ENCODE assay signal across 8 cellular contexts in the genomic region with DNA sequence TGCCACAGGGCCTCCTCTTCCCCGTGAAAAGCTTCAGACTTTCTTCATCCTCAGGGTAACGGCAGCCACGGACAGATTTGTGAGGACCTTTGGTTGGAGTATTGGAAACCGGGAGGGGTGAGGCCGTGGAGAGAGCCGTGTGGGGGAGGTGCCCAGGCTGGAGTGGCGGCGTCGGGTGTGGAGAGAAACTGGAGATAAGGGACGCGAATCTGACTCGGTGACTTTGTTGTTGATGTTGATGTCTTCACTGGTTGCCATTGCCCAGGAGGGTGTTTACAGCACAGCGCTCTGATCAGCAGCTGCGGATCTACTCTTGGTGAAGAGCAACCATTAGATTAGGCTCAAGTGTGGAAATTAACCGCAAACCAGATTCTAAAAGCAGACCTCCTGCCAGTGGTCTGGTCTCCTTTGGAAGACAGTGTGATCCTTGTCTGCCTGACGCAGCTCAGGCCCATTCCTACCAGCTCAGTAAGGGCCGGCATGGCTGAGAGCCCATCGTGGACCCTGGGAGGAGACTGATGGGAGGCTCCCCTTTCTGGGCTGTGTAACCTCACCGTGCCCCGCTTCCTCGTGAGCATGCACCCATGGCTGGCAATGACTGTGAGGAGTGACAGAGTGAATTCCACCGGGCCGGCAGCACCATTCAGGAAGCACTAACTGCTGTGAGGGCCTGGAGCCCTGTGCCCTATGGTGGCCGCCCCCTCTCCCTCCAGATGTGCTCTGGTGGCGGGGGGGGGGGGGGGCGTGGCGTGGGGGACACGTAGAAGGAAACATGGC.
DNase-seq lines count a peak whose midpoint lies in the region; ATAC-seq and TF ChIP-seq lines count a peak whose summit lies in the region.

No MANE protein-coding gene starts in this region.

- H3K27me3 ChIP-seq in duodenal mucosa (ENCODE audit: control insufficient read depth in 1 of 2, insufficient read depth in 2 of 2, low read length in 2 of 2) (no peaks in the 10 kb centered on the region), mucosa of stomach (ENCODE audit: control insufficient read depth, insufficient read depth, low read length) (no peaks in the 10 kb centered on the region), vagina (no peaks in the 10 kb centered on the region)

- H3K4me3 ChIP-seq in duodenal mucosa (ENCODE audit: low read depth in 1 of 2, low read length in 2 of 2) (peak overlapping the region; percentile 40 to 51), mucosa of stomach (ENCODE audit: low read length) (no peak overlapping the region), vagina (peak overlapping the region in 1 of 2 donors; percentile 26)

- peak overlapping the region; percentile 79 for H3K27ac ChIP-seq in duodenal mucosa (ENCODE audit: low read depth, low read length)
- H3K27ac ChIP-seq in vagina, result peak overlapping the region; percentile 96

- H3K4me1 ChIP-seq in duodenal mucosa (ENCODE audit: control insufficient read depth in 1 of 2, insufficient read depth in 2 of 2, low read length in 2 of 2) (peaks cover 38 to 46% of the 10 kb centered on the region in 2 donors), mucosa of stomach (ENCODE audit: control insufficient read depth, insufficient read depth, low read length) (peaks cover 59% of the 10 kb centered on the region), vagina (peaks cover 73% of the 10 kb centered on the region)

- TF ChIP-seq POLR2A in vagina (IDR thresholded peaks at IDR 0.05), result no peak

- ATAC-seq in activated naive CD4-positive, alpha-beta T cell treated with anti-CD3 and anti-CD28 coated beads, Interleukin-2, amount 50 U/mL, for 72 hours, result no peak
- ATAC-seq in HG03039 (IDR thresholded peaks at IDR 0.05; ENCODE audit: unreplicated experiment) (no peak), HG03439 (IDR thresholded peaks at IDR 0.05; ENCODE audit: unreplicated experiment) (no peak)

- peak overlapping the region in 1 of 2 donors; percentile 43 for H3K9ac ChIP-seq in duodenal mucosa (ENCODE audit: low read depth in 1 of 2, low read length in 2 of 2)
- H3K9ac ChIP-seq in mucosa of stomach (ENCODE audit: low read length), result peak overlapping the region; percentile 48

- no peaks in the 10 kb centered on the region for H3K36me3 ChIP-seq in duodenal mucosa (ENCODE audit: control insufficient read depth in 1 of 2, insufficient read depth in 2 of 2, low read length in 2 of 2)
- H3K36me3 ChIP-seq in mucosa of stomach (ENCODE audit: control insufficient read depth, insufficient read depth, low read length), result no peaks in the 10 kb centered on the region
- H3K36me3 ChIP-seq in vagina, result no peaks in the 10 kb centered on the region

- DNase-seq in activated naive CD4-positive, alpha-beta T cell treated with anti-CD3 and anti-CD28 coated beads, Interleukin-2, amount 50 U/mL, for 16 hours, result peak; percentile 8
- no peak for DNase-seq in activated naive CD4-positive, alpha-beta T cell treated with anti-CD3 and anti-CD28 coated beads, Interleukin-2, amount 50 U/mL, for 72 hours (ENCODE audit: low spot score in 2 of 2)
- DNase-seq in vagina (ENCODE audit: extremely low spot score in 2 of 2) (no peak), NCI-H1694 treated with DMSO at 0.1 percent for 48 hours (lab: John Stamatoyannopoulos, UW) (no peak)

- H3K9me3 ChIP-seq in duodenal mucosa (ENCODE audit: control insufficient read depth in 1 of 2, low read length in 2 of 2) (no peaks in the 10 kb centered on the region), mucosa of stomach (ENCODE audit: control insufficient read depth, low read length) (no peaks in the 10 kb centered on the region), vagina (no peaks in the 10 kb centered on the region)

- H3K27ac Mint-ChIP-seq in activated naive CD4-positive, alpha-beta T cell treated with anti-CD3 and anti-CD28 coated beads, Interleukin-2, amount 50 U/mL, for 72 hours, result no peak overlapping the region

- no peak for TF ChIP-seq CTCF in vagina (IDR thresholded peaks at IDR 0.05)

- H3K9me3 Mint-ChIP-seq in activated naive CD4-positive, alpha-beta T cell treated with anti-CD3 and anti-CD28 coated beads, Interleukin-2, amount 50 U/mL, for 72 hours, result no peaks in the 10 kb centered on the region

- no peaks in the 10 kb centered on the region for H3K36me3 Mint-ChIP-seq in activated naive CD4-positive, alpha-beta T cell treated with anti-CD3 and anti-CD28 coated beads, Interleukin-2, amount 50 U/mL, for 72 hours

- intact Hi-C loops in vagina (cut with DNase I), result no loop called here
